Comparison of ENCODE assay signal across 18 cellular contexts in genomic region chr11:95322546-95322945, GRCh38.
DNase-seq lines count a peak whose midpoint lies in the region; ATAC-seq and TF ChIP-seq lines count a peak whose summit lies in the region.
"Had no signal": no experiment of that assay in that cellular context is flagged by ENCODE, and none has a peak within 500 bp of the region (broad histone marks: within the 10 kb centered on the region; RNA-seq: fewer than 3 reads in every experiment).

No MANE protein-coding gene starts in this region.

- DNase-seq in EL (peak; percentile 23), RWPE2 (ENCODE audit: low spot score) (no peak), fibroblast of mammary gland (ENCODE audit: low read depth) (peak; percentile 84), osteoblast (ENCODE audit: insufficient read length, low spot score, missing footprints) (peak; percentile 85), HK-2 (ENCODE audit: unreplicated experiment) (no peak), DMS79 (lab: John Stamatoyannopoulos, UW) (no peak)
- DNase-seq in naive thymus-derived CD4-positive, alpha-beta T cell, result no peak
- DNase-seq: activated CD8-positive, alpha-beta memory T cell treated with anti-CD3 and anti-CD28 coated beads, Interleukin-2, amount 50 U/mL, for 48 hours; activated gamma-delta T cell; amygdala; BE2C; COR-L47; Karpas-422; left cardiac atrium; NCI-H1105 treated with DMSO at 0.1 percent for 48 hours; NCI-H524; T-helper 1 cell had no signal

- peaks cover 0 to 9% (median 5%) of the 10 kb centered on the region in 7 donors for H3K4me1 Mint-ChIP-seq in naive thymus-derived CD4-positive, alpha-beta T cell

- H3K27me3 Mint-ChIP-seq in naive thymus-derived CD4-positive, alpha-beta T cell, result peaks cover 0 to 4% (median 0%) of the 10 kb centered on the region in 5 donors

- no peaks in the 10 kb centered on the region for H3K36me3 ChIP-seq in RWPE2 (ENCODE audit: low read depth)
- H3K36me3 ChIP-seq in osteoblast (ENCODE audit: insufficient read depth, low read length), result no peaks in the 10 kb centered on the region
- H3K36me3 ChIP-seq in naive thymus-derived CD4-positive, alpha-beta T cell (ENCODE audit: control insufficient read depth in 2 of 3, insufficient read depth in 3 of 3, low read length in 3 of 3), result no peaks in the 10 kb centered on the region
- H3K36me3 ChIP-seq: BE2C, neutrophil had no signal

- TF ChIP-seq CTCF in RWPE2 (IDR thresholded peaks at IDR 0.05; ENCODE audit: poor library complexity, severe bottlenecking) (no peak), fibroblast of mammary gland (conservative IDR thresholded peaks at IDR 0.05; ENCODE audit: control insufficient read depth, insufficient read depth, low read depth, low read length) (no peak), osteoblast (IDR thresholded peaks at IDR 0.05; ENCODE audit: extremely low read depth, low read depth, low read length) (no peak)

- H3K4me3 ChIP-seq in RWPE2 (ENCODE audit: severe bottlenecking) (no peak overlapping the region), fibroblast of mammary gland (ENCODE audit: control insufficient read depth, low read depth, low read length) (no peak overlapping the region), osteoblast (ENCODE audit: insufficient read depth, low read length) (no peak overlapping the region)
- no peak overlapping the region for H3K4me3 ChIP-seq in naive thymus-derived CD4-positive, alpha-beta T cell (ENCODE audit: low read length)

- no peak overlapping the region for H2AFZ ChIP-seq in osteoblast (ENCODE audit: low read length)

- H3K79me2 ChIP-seq in osteoblast (ENCODE audit: insufficient read depth, low read length), result no peaks in the 10 kb centered on the region

- H3K36me3 Mint-ChIP-seq in naive thymus-derived CD4-positive, alpha-beta T cell, result peaks cover 0 to 3% (median 0%) of the 10 kb centered on the region in 5 donors

- POLR2A ChIA-PET in naive thymus-derived CD4-positive, alpha-beta T cell (lab: Charles Lee), result interaction anchor here (0.8 kb wide), 1 partner anchor 66 kb away, joined by 3 read pairs; no protein-coding TSS in a partner anchor

- H3K27ac ChIP-seq in RWPE2 (ENCODE audit: poor library complexity, severe bottlenecking) (no peak overlapping the region), osteoblast (ENCODE audit: low read depth, low read length) (peak overlapping the region; percentile 39)
- H3K27ac ChIP-seq in naive thymus-derived CD4-positive, alpha-beta T cell (ENCODE audit: low read depth, low read length), result no peak overlapping the region
- H3K27ac ChIP-seq: neutrophil had no signal

- ATAC-seq in RWPE2 (ENCODE audit: low read depth), result 0 out of 3 replicates have a peak, but pooled peaks have one; percentile 25
- ATAC-seq in naive thymus-derived CD4-positive, alpha-beta T cell, result no peak

- CTCF ChIA-PET in naive thymus-derived CD4-positive, alpha-beta T cell (lab: Charles Lee), result interaction anchor here (0.7 kb wide), 1 partner anchor 427 kb away, joined by 4 read pairs; no protein-coding TSS in a partner anchor

- H3K9me3 Mint-ChIP-seq in naive thymus-derived CD4-positive, alpha-beta T cell, result peaks cover 0 to 4% (median 0%) of the 10 kb centered on the region in 11 donors

- no peaks in the 10 kb centered on the region for H3K9me3 ChIP-seq in RWPE2 (ENCODE audit: severe bottlenecking)
- H3K9me3 ChIP-seq in osteoblast (ENCODE audit: low read depth, low read length), result no peaks in the 10 kb centered on the region
- H3K9me3 ChIP-seq in naive thymus-derived CD4-positive, alpha-beta T cell (ENCODE audit: control insufficient read depth in 2 of 3, low read length in 3 of 3), result no peaks in the 10 kb centered on the region
- H3K9me3 ChIP-seq: BE2C, neutrophil had no signal

- no peaks in the 10 kb centered on the region for H3K4me1 ChIP-seq in RWPE2 (ENCODE audit: insufficient read depth, poor library complexity, severe bottlenecking)
- H3K4me1 ChIP-seq in osteoblast (ENCODE audit: insufficient read depth, low read length), result peaks cover 10% of the 10 kb centered on the region
- H3K4me1 ChIP-seq in naive thymus-derived CD4-positive, alpha-beta T cell (ENCODE audit: control insufficient read depth in 2 of 2, insufficient read depth in 2 of 2, low read length in 2 of 2), result no peaks in the 10 kb centered on the region

- no peak overlapping the region for H3K4me3 Mint-ChIP-seq in naive thymus-derived CD4-positive, alpha-beta T cell

- intact Hi-C loops in naive thymus-derived CD4-positive, alpha-beta T cell (cut with micrococcal nuclease), result no loop called here

- H3K4me2 ChIP-seq in osteoblast (ENCODE audit: insufficient read depth, low read length), result peak overlapping the region; percentile 18

- no peaks in the 10 kb centered on the region for H4K20me1 ChIP-seq in osteoblast (ENCODE audit: insufficient read depth, low read length)

- H3K27ac Mint-ChIP-seq in naive thymus-derived CD4-positive, alpha-beta T cell, result peak overlapping the region in 1 of 9 donors; percentile 49

- H3K27me3 ChIP-seq in RWPE2 (ENCODE audit: insufficient read depth, poor library complexity, severe bottlenecking) (no peaks in the 10 kb centered on the region), osteoblast (ENCODE audit: insufficient read depth, low read length) (no peaks in the 10 kb centered on the region)
- H3K27me3 ChIP-seq in naive thymus-derived CD4-positive, alpha-beta T cell (ENCODE audit: control insufficient read depth in 2 of 2, insufficient read depth in 2 of 2, low read length in 2 of 2), result no peaks in the 10 kb centered on the region
- H3K27me3 ChIP-seq: BE2C, neutrophil had no signal

Comparison
In these comparisons a context has a peak if more than half of its experiments do, and no peak if none do; other contexts are left out.
1. DNase-seq: peak in EL (single experiment), fibroblast of mammary gland (single experiment) and osteoblast (single experiment); none in RWPE2 (single experiment), HK-2 (single experiment), naive thymus-derived CD4-positive, alpha-beta T cell (0 of 9) and DMS79 (single experiment).